21 cellular contexts compared by ENCODE assay signal in the genomic region with DNA sequence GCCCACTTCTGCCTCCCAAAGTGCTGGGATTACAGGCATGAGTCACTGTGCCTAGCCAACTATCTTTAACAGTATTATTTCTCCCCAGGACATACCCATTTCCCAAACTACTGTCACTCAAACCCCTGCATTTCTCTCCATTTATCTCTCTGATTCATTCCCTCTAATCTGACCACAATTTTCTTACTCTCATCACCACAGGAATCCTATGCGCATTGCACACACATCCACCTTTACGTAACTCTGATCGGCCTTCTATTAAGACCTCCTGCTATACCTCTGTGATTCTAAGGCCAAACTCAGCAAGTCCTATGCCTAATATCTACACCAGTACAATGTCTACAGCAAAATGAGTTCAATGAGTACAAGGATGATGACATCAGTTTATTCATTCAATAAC.
"Had no signal": no experiment of that assay in that cellular context is flagged by ENCODE, and none has a peak within 500 bp of the region (broad histone marks: within the 10 kb centered on the region; RNA-seq: fewer than 3 reads in every experiment).

No MANE protein-coding gene starts in this region.

- H3K9me3 ChIP-seq: right lobe of liver, tibial artery had no signal

- H3K79me2 ChIP-seq: hepatocyte had no signal

- H3K4me2 ChIP-seq: hepatocyte had no signal

- FAIRE-seq: small intestine, TTC549 had no signal

- DNase-seq: activated CD4-positive, alpha-beta T cell treated with anti-CD3 and anti-CD28 coated beads for 1 hour; activated CD4-positive, alpha-beta T cell treated with anti-CD3 and anti-CD28 coated beads, Interleukin-2, amount 50 U/mL, for 1 hour; activated CD8-positive, alpha-beta T cell treated with anti-CD3 and anti-CD28 coated beads, Interleukin-2, amount 10 ng/mL, durations not matched to agents 7 days and 5 days; activated gamma-delta T cell treated with Interleukin-2 at 50 U/mL for 16 hours; aorta; effector CD8-positive, alpha-beta T cell; foreskin melanocyte; glutamatergic neuron; immature natural killer cell; occipital lobe; posterior cingulate gyrus; right lobe of liver; small intestine; stimulated activated CD4-positive, alpha-beta T cell treated with anti-CD3 and anti-CD28 coated beads, Interleukin-2, amount 100 ng/mL, for 24 hours; stimulated activated naive CD8-positive, alpha-beta T cell treated with anti-CD3 and anti-CD28 coated beads, Interleukin-15, amount 100 ng/mL, for 72 hours; T-cell; tibial artery had no signal

- H3K27ac ChIP-seq: cardiac muscle cell, hepatocyte, right lobe of liver, tibial artery had no signal

- H2AFZ ChIP-seq: hepatocyte had no signal

- H3K4me3 ChIP-seq: cardiac muscle cell, hepatocyte, right lobe of liver, tibial artery had no signal

- ATAC-seq: activated CD8-positive, alpha-beta T cell treated with anti-CD3 and anti-CD28 coated beads, Interleukin-2, amount 10 ng/mL, durations not matched to agents 7 days and 5 days; right lobe of liver; stimulated activated effector memory CD8-positive, alpha-beta T cell treated with anti-CD3 and anti-CD28 coated beads, Interleukin-12 subunit alpha, Interleukin-12 subunit beta, amount 100 ng/mL, for 72 hours; stimulated activated naive CD8-positive, alpha-beta T cell treated with anti-CD3 and anti-CD28 coated beads, Interleukin-15, amount 100 ng/mL, for 72 hours; T-cell had no signal

- H3K36me3 ChIP-seq: cardiac muscle cell, right lobe of liver, tibial artery had no signal

- H3K4me1 ChIP-seq: right lobe of liver, tibial artery had no signal

- H3K27me3 ChIP-seq: cardiac muscle cell, hepatocyte, right lobe of liver, tibial artery had no signal
